ENCODE assay signal across 10 cellular contexts in the genomic region with DNA sequence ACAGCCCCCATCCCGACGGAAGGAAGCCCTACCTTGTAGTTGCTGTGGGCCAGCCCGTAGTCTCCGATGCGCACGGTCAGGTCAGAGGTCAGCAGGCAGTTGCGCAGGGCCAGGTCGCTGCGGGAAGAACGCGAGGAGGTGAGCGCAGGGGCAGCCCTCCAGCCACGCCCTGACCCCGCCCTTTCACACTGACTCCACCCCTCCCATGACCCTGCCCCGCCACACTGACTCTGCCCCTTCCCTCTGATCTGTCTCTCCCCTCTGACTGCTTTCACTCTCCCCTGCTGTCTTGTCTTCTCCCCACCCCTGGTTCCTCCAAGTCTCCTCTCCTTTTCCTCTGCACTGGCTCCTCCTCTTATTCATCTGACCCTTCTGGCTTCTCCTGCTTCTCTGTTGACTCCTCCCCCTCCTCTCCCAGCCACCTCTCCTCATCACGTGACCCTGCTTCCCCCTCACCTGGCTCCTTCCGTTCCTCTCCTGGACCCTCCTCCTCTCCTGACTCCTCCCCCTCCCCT. TPM values are rescaled to one million over a fixed set of nuclear protein-coding genes. Genes with fewer than 3 reads are reported as not detected.
DNase-seq lines count a peak whose midpoint lies in the region; ATAC-seq and TF ChIP-seq lines count a peak whose summit lies in the region.
"Had no signal": no experiment of that assay in that cellular context is flagged by ENCODE, and none has a peak within 500 bp of the region (broad histone marks: within the 10 kb centered on the region; RNA-seq: fewer than 3 reads in every experiment).

No MANE protein-coding gene starts in this region.

- H3K9me3 Mint-ChIP-seq in stimulated activated memory B cell treated with anti-CD40 and anti-IgM and Interleukin-4, amounts not matched to agents 10 μg/mL and 1 μg/mL and 100 μg/mL, for 72 hours = peaks cover 3% of the 10 kb centered on the region
- H3K9me3 Mint-ChIP-seq in osteocyte (ENCODE audit: unreplicated experiment) = no peaks in the 10 kb centered on the region

- peak overlapping the region; percentile 53 for H3K4me3 ChIP-seq in iPS-11a (ENCODE audit: low read depth, low read length)

- peak; percentile 94 for DNase-seq in NCI-H2107 treated with DMSO at 0.1 percent for 48 hours (lab: John Stamatoyannopoulos, UW; ENCODE audit: unreplicated experiment)
- DNase-seq in NCI-H2107 (lab: John Stamatoyannopoulos, UW) = no peak
- DNase-seq in NCI-H82 treated with DMSO at 0.1 percent for 48 hours (lab: John Stamatoyannopoulos, UW; ENCODE audit: unreplicated experiment) = peak; percentile 88
- peak; percentile 59 for DNase-seq in activated T-cell treated with anti-CD3 and anti-CD28 coated beads, Interleukin-2, amount 50 U/mL, for 1 hour
- no peak for DNase-seq in osteocyte (ENCODE audit: extremely low spot score, unreplicated experiment)

- H3K4me1 Mint-ChIP-seq in stimulated activated memory B cell treated with anti-CD40 and anti-IgM and Interleukin-4, amounts not matched to agents 10 μg/mL and 1 μg/mL and 100 μg/mL, for 72 hours = peaks cover 43% of the 10 kb centered on the region
- peaks cover 6% of the 10 kb centered on the region for H3K4me1 Mint-ChIP-seq in osteocyte (ENCODE audit: unreplicated experiment)

- H3K36me3 Mint-ChIP-seq in stimulated activated memory B cell treated with anti-CD40 and anti-IgM and Interleukin-4, amounts not matched to agents 10 μg/mL and 1 μg/mL and 100 μg/mL, for 72 hours = no peaks in the 10 kb centered on the region
- no peaks in the 10 kb centered on the region for H3K36me3 Mint-ChIP-seq in osteocyte (ENCODE audit: unreplicated experiment)

- H3K27ac Mint-ChIP-seq in stimulated activated memory B cell treated with anti-CD40 and anti-IgM and Interleukin-4, amounts not matched to agents 10 μg/mL and 1 μg/mL and 100 μg/mL, for 72 hours = peak overlapping the region; percentile 46
- H3K27ac Mint-ChIP-seq in osteocyte (ENCODE audit: unreplicated experiment) = no peak overlapping the region

- peak overlapping the region; percentile 50 for H3K4me3 Mint-ChIP-seq in stimulated activated memory B cell treated with anti-CD40 and anti-IgM and Interleukin-4, amounts not matched to agents 10 μg/mL and 1 μg/mL and 100 μg/mL, for 72 hours
- no peak overlapping the region for H3K4me3 Mint-ChIP-seq in osteocyte (ENCODE audit: unreplicated experiment)

- no peak for TF ChIP-seq CTCF in osteocyte (IDR thresholded peaks at IDR 0.05)

- peak; percentile 44 for ATAC-seq in stimulated activated memory B cell treated with anti-CD40 and anti-IgM and Interleukin-4, amounts not matched to agents 10 μg/mL and 1 μg/mL and 100 μg/mL, for 72 hours
- no peak for ATAC-seq in GM19324 (IDR thresholded peaks at IDR 0.05; ENCODE audit: low FRiP score, unreplicated experiment)

- H3K27me3 Mint-ChIP-seq in stimulated activated memory B cell treated with anti-CD40 and anti-IgM and Interleukin-4, amounts not matched to agents 10 μg/mL and 1 μg/mL and 100 μg/mL, for 72 hours = peaks cover 46% of the 10 kb centered on the region
- H3K27me3 Mint-ChIP-seq in osteocyte (ENCODE audit: unreplicated experiment) = peaks cover 11% of the 10 kb centered on the region

RNA-seq across cellular contexts. Expression of a gene that starts 10.1 kb away (rescaled TPM):
- total RNA-seq in osteocyte = 0.32 and 0.39 TPM in 2 replicates
- total RNA-seq: SK-MEL-5 had no signal

RNA-seq across cellular contexts. Expression of a gene that starts 32.3 kb away (rescaled TPM):
- 92.1 and 107 TPM in 2 replicates for total RNA-seq in osteocyte

RNA-seq across cellular contexts. Expression of a gene that starts 46.1 kb away (rescaled TPM):
- total RNA-seq in osteocyte = 0.86 and 1.6 TPM in 2 replicates

RNA-seq across cellular contexts. Expression of a gene that starts 50.5 kb away (rescaled TPM):
- not detected in 2 replicates for total RNA-seq in osteocyte
- total RNA-seq: myocyte had no signal

RNA-seq across cellular contexts. Expression of a gene that starts 55.7 kb away (rescaled TPM):
- total RNA-seq in osteocyte = 36.2 and 38.4 TPM in 2 replicates

Comparison
In these comparisons a context has a peak if more than half of its experiments do, and no peak if none do; other contexts are left out.
1. DNase-seq: peak in NCI-H2107 treated with DMSO at 0.1 percent for 48 hours (single experiment), NCI-H82 treated with DMSO at 0.1 percent for 48 hours (single experiment) and activated T-cell treated with anti-CD3 and anti-CD28 coated beads, Interleukin-2, amount 50 U/mL, for 1 hour (single experiment); none in NCI-H2107 (single experiment) and osteocyte (single experiment).